Comparison of ENCODE assay signal across 11 cellular contexts in genomic region chr16:68790130-68790761, GRCh38. TPM values are rescaled to one million over a fixed set of nuclear protein-coding genes. Genes with fewer than 3 reads are reported as not detected.
A peak's percentile ranks its signal among the peaks of the same experiment; 100 is the strongest.
DNase-seq lines count a peak whose midpoint lies in the region; ATAC-seq, FAIRE-seq and TF ChIP-seq lines count a peak whose summit lies in the region.
"Had no signal": no experiment of that assay in that cellular context is flagged by ENCODE, and none has a peak within 500 bp of the region (broad histone marks: within the 10 kb centered on the region; RNA-seq: fewer than 3 reads in every experiment).

No MANE protein-coding gene starts in this region.

- intact Hi-C loops in activated CD4-positive, alpha-beta T cell treated with anti-CD3 and anti-CD28 coated beads for 36 hours (cut with DNase I, micrococcal nuclease): no loop called here

- POLR2A ChIA-PET in A549 (lab: Yijun Ruan, JAX): interaction anchor here (1.1 to 1.4 kb wide), 2 partner anchors 38 to 50 kb away, joined by 3 to 4 read pairs; no protein-coding TSS in a partner anchor
- POLR2A ChIA-PET in activated CD4-positive, alpha-beta T cell treated with anti-CD3 and anti-CD28 coated beads for 36 hours (lab: Charles Lee): no interaction called here

- H3K14ac ChIP-seq in mesenchymal stem cell (ENCODE audit: low read length in 2 of 2): no peak overlapping the region

- H2AFZ ChIP-seq in mesenchymal stem cell (ENCODE audit: low read depth, low read length): no peak overlapping the region

- H3K23ac ChIP-seq in mesenchymal stem cell (ENCODE audit: low read length in 2 of 2): no peak overlapping the region

- no peak overlapping the region for H2BK120ac ChIP-seq in mesenchymal stem cell (ENCODE audit: low read depth, low read length)

- H3K9ac ChIP-seq in mesenchymal stem cell (ENCODE audit: low read length): no peak overlapping the region

- no peak overlapping the region for H2BK12ac ChIP-seq in mesenchymal stem cell (ENCODE audit: low read length in 2 of 2)

- no peak overlapping the region for H2BK15ac ChIP-seq in mesenchymal stem cell (ENCODE audit: low read depth, poor library complexity, severe bottlenecking)

- no peak overlapping the region for H4K8ac ChIP-seq in mesenchymal stem cell (ENCODE audit: low read length)

- no peak overlapping the region for H3K18ac ChIP-seq in mesenchymal stem cell (ENCODE audit: low read depth in 1 of 2, low read length in 2 of 2)

- no peaks in the 10 kb centered on the region for H3K79me1 ChIP-seq in mesenchymal stem cell (replicated peaks; ENCODE audit: low read length, poor library complexity, severe bottlenecking)

- H3K36me3 Mint-ChIP-seq in activated CD4-positive, alpha-beta T cell treated with anti-CD3 and anti-CD28 coated beads for 36 hours (ENCODE audit: low read depth): no peaks in the 10 kb centered on the region

- no peak for FAIRE-seq in A549 (lab: Jason Lieb, UNC)

- no peak overlapping the region for H3K27ac Mint-ChIP-seq in activated CD4-positive, alpha-beta T cell treated with anti-CD3 and anti-CD28 coated beads for 36 hours

- H3K4me2 ChIP-seq in A549 (peak overlapping the region; percentile 79), mesenchymal stem cell (ENCODE audit: low read length, poor library complexity, severe bottlenecking) (peak overlapping the region; percentile 45)

- no peak overlapping the region for H4K91ac ChIP-seq in mesenchymal stem cell (ENCODE audit: low read length)

- TF ChIP-seq RAD21 in A549 (conservative IDR thresholded peaks at IDR 0.05 in 1 of 2, IDR thresholded peaks at IDR 0.05 in 1 of 2): peak; percentile 2 to 39; a peak in 1 of 5 replicates

- no peak overlapping the region for H2AK5ac ChIP-seq in mesenchymal stem cell (ENCODE audit: low read length, severe bottlenecking)

- CTCF ChIA-PET in A549 (lab: Yijun Ruan, JAX): interaction anchor here (0.6 to 3.1 kb wide), 6 partner anchors 10 to 92 kb away, joined by 3 to 16 read pairs (median 4); no protein-coding TSS in a partner anchor
- CTCF ChIA-PET in activated CD4-positive, alpha-beta T cell treated with anti-CD3 and anti-CD28 coated beads for 36 hours (lab: Charles Lee): interaction anchor here (1.8 kb wide), 1 partner anchor 10 kb away, joined by 11 read pairs; no protein-coding TSS in a partner anchor

- TF ChIP-seq EP300 in A549 (IDR thresholded peaks at IDR 0.05): peak in 1 of 2 experiments; percentile 65; a peak in 2 of 5 replicates

- peaks cover 0 to 7% of the 10 kb centered on the region in 2 experiments for H3K27me3 ChIP-seq in mesenchymal stem cell (ENCODE audit: control insufficient read depth in 1 of 2, insufficient read depth in 1 of 2, low read length in 2 of 2)

- TF ChIP-seq CTCF in A549 (IDR thresholded peaks at IDR 0.05) (no peak), cardiac fibroblast (IDR thresholded peaks at IDR 0.05; ENCODE audit: low read depth, low read length) (no peak), GM13977 (IDR thresholded peaks at IDR 0.05; ENCODE audit: extremely low read depth, insufficient read depth, missing control alignments) (no peak)

- H3K9me3 ChIP-seq in A549: no peaks in the 10 kb centered on the region
- no peaks in the 10 kb centered on the region for H3K9me3 ChIP-seq in mesenchymal stem cell (ENCODE audit: control insufficient read depth, low read length)

- no peaks in the 10 kb centered on the region for H3K4me1 Mint-ChIP-seq in activated CD4-positive, alpha-beta T cell treated with anti-CD3 and anti-CD28 coated beads for 36 hours

- WGBS in A549 (ENCODE audit: missing lambda C conversion rate): 21% methylated on average over 9 of the region's 9 CpGs
- WGBS in mesenchymal stem cell: 56% methylated on average over 9 of the region's 9 CpGs

- no peaks in the 10 kb centered on the region for H3K9me3 Mint-ChIP-seq in activated CD4-positive, alpha-beta T cell treated with anti-CD3 and anti-CD28 coated beads for 36 hours (ENCODE audit: low read depth)

- H3K4ac ChIP-seq in mesenchymal stem cell (ENCODE audit: low read depth in 1 of 2, low read length in 2 of 2): no peak overlapping the region

- H3K27ac ChIP-seq in A549 (peak overlapping the region; percentile 75 to 86), mesenchymal stem cell (ENCODE audit: low read length, poor library complexity, severe bottlenecking) (peak overlapping the region; percentile 94)
- H3K27ac ChIP-seq: C4-2B had no signal

- ATAC-seq in A549: peak; percentile 76 to 81
- no peak for ATAC-seq in activated CD4-positive, alpha-beta T cell treated with anti-CD3 and anti-CD28 coated beads for 36 hours

- peaks cover 7% of the 10 kb centered on the region for H3K27me3 Mint-ChIP-seq in activated CD4-positive, alpha-beta T cell treated with anti-CD3 and anti-CD28 coated beads for 36 hours

- in situ Hi-C loops in GM13977 (cut with MboI; ENCODE audit: low pct_unique_long_range_greater_than_20kb, low sequenced_read_pairs, unreplicated experiment): no loop called here

- H3K4me3 Mint-ChIP-seq in activated CD4-positive, alpha-beta T cell treated with anti-CD3 and anti-CD28 coated beads for 36 hours: no peak overlapping the region

- peak overlapping the region; percentile 76 for H2BK5ac ChIP-seq in mesenchymal stem cell (ENCODE audit: low read depth, low read length, poor library complexity, severe bottlenecking)

- H3K4me1 ChIP-seq in A549 (peaks cover 56% of the 10 kb centered on the region), mesenchymal stem cell (ENCODE audit: control insufficient read depth, insufficient read depth, low read depth, low read length) (peaks cover 21% of the 10 kb centered on the region)

- peak; percentile 67 to 70 for DNase-seq in A549 (ENCODE audit: low read depth in 1 of 2, low spot score in 1 of 2)
- peak; percentile 51 for DNase-seq in HuH-7.5 (ENCODE audit: low spot score)
- peak; percentile 81 to 91 for DNase-seq in cardiac fibroblast (ENCODE audit: low read depth in 2 of 2)
- DNase-seq in mesenchymal stem cell: peak; percentile 82
- no peak for DNase-seq in GM13977 (ENCODE audit: low spot score)
- DNase-seq in DMS53 treated with DMSO at 0.1 percent for 48 hours (lab: John Stamatoyannopoulos, UW; ENCODE audit: unreplicated experiment): no peak
- no peak for DNase-seq in activated CD4-positive, alpha-beta T cell treated with anti-CD3 and anti-CD28 coated beads for 36 hours
- no peak for DNase-seq in 8988T
- DNase-seq: activated T-cell treated with anti-CD3 and anti-CD28 coated beads, Interleukin-2, amount 50 U/mL, for 1 hour; NCI-H2227 treated with DMSO at 0.1 percent for 48 hours had no signal

- H3K4me3 ChIP-seq in A549 (no peak overlapping the region), cardiac fibroblast (replicated peaks in 1 of 2; ENCODE audit: low read depth in 2 of 2, low read length in 2 of 2) (no peak overlapping the region), mesenchymal stem cell (ENCODE audit: insufficient read depth in 1 of 2, low read depth in 1 of 2, low read length in 2 of 2) (no peak overlapping the region)

- no peaks in the 10 kb centered on the region for H3K36me3 ChIP-seq in mesenchymal stem cell (ENCODE audit: control insufficient read depth in 1 of 2, insufficient read depth in 2 of 2, low read depth in 1 of 2, low read length in 2 of 2)

- no peak for TF ChIP-seq POLR2A in A549 (IDR thresholded peaks at IDR 0.05; ENCODE audit: low read length)

TF ChIP-seq in A549, 52 proteins besides CTCF, POLR2A, EP300 and RAD21 (continues in another document):
- TF ChIP-seq RNF2 (IDR thresholded peaks at IDR 0.05; ENCODE audit: borderline replicate concordance, low read depth): no peak
- no peak for TF ChIP-seq ZFP36 (IDR thresholded peaks at IDR 0.05; ENCODE audit: borderline replicate concordance, partially characterized antibody)
- TF ChIP-seq NR3C1 (IDR thresholded peaks at IDR 0.05): no peak
- TF ChIP-seq HES2 (IDR thresholded peaks at IDR 0.05): peak; percentile 15; the same call in 1 of the 2 replicates
- no peak for TF ChIP-seq ESRRA (IDR thresholded peaks at IDR 0.05; ENCODE audit: borderline replicate concordance, low read length)
- peak; percentile 28; the same call in 1 of the 3 replicates for TF ChIP-seq SMC3 (IDR thresholded peaks at IDR 0.05)
- peak; percentile 35; the same call in 1 of the 2 replicates for TF ChIP-seq JUNB (IDR thresholded peaks at IDR 0.05)
- TF ChIP-seq CEBPB (IDR thresholded peaks at IDR 0.05): peak; percentile 87 to 97
- TF ChIP-seq EHF (CRISPR knock-in tag; IDR thresholded peaks at IDR 0.05): no peak
- no peak for TF ChIP-seq HDAC2 (IDR thresholded peaks at IDR 0.05)
- TF ChIP-seq MAX (IDR thresholded peaks at IDR 0.05): peak; percentile 62
- no peak for TF ChIP-seq RCOR1 (IDR thresholded peaks at IDR 0.05; ENCODE audit: low read depth, low read length)
- TF ChIP-seq ZNF302 (CRISPR knock-in tag; IDR thresholded peaks at IDR 0.05): no peak
- TF ChIP-seq TP53 (CRISPR knock-in tag; IDR thresholded peaks at IDR 0.05): no peak

RNA-seq across cellular contexts. Expression of gene TANGO6, which starts 53.1 kb away (rescaled TPM):
- 19.5 and 30.2 TPM in 2 replicates for polyA plus RNA-seq in A549 (2011; rRNA removed)
- polyA plus RNA-seq in A549 (2012; cell fraction: cytosol; rRNA removed): 6.8 and 8.8 TPM in 2 replicates
- 9.4 and 12.5 TPM in 2 replicates for polyA plus RNA-seq in A549 (2012; cell fraction: nucleus; rRNA removed)
- polyA plus RNA-seq in A549 (2017; fragmentation: RNase III; extraction: RNeasy Plus Mini Kit Qiagen cat#74134 plus additional on column Dnase treatment): 8.1 to 9.2 TPM (median 8.8 TPM) in 3 replicates
- polyA minus RNA-seq in A549 (2011; rRNA and poly(A)+ RNA removed): 139 and 144 TPM in 2 replicates
- 4.0 TPM for polyA plus RNA-seq in mesenchymal stem cell (2013, experiment 1 of 2)
- polyA plus RNA-seq in mesenchymal stem cell (2013, experiment 2 of 2): 3.9 TPM
- 10 to 100 TPM; 29.7 to 31.2 TPM for total RNA-seq in activated CD4-positive, alpha-beta T cell treated with anti-CD3 and anti-CD28 coated beads for 36 hours

RNA-seq across cellular contexts. Expression of gene CDH1, which starts 53.2 kb away (rescaled TPM):
- 24.5 and 33.0 TPM in 2 replicates for polyA plus RNA-seq in A549 (2011; rRNA removed)
- 2.4 and 3.8 TPM in 2 replicates for polyA plus RNA-seq in A549 (2012; cell fraction: cytosol; rRNA removed)
- polyA plus RNA-seq in A549 (2012; cell fraction: nucleus; rRNA removed): 5.0 and 7.5 TPM in 2 replicates
- polyA plus RNA-seq in A549 (2017; fragmentation: RNase III; extraction: RNeasy Plus Mini Kit Qiagen cat#74134 plus additional on column Dnase treatment): 5.9 to 7.2 TPM (median 6.0 TPM) in 3 replicates
- 47.7 and 53.3 TPM in 2 replicates for polyA minus RNA-seq in A549 (2011; rRNA and poly(A)+ RNA removed)
- polyA plus RNA-seq in mesenchymal stem cell (2013, experiment 1 of 2): not detected
- polyA plus RNA-seq in mesenchymal stem cell (2013, experiment 2 of 2): 0.03 TPM
- 1 to 10 TPM; 4.5 to 9.1 TPM for total RNA-seq in activated CD4-positive, alpha-beta T cell treated with anti-CD3 and anti-CD28 coated beads for 36 hours

Comparison
In these comparisons a context has a peak if more than half of its experiments do, and no peak if none do; other contexts are left out.
1. DNase-seq: peak in A549 (2 of 2), HuH-7.5 (single experiment), cardiac fibroblast (2 of 2) and mesenchymal stem cell (single experiment); none in GM13977 (single experiment), DMS53 treated with DMSO at 0.1 percent for 48 hours (single experiment), activated CD4-positive, alpha-beta T cell treated with anti-CD3 and anti-CD28 coated beads for 36 hours (single experiment) and 8988T (single experiment).